26 cellular contexts compared by ENCODE assay signal in the genomic region with DNA sequence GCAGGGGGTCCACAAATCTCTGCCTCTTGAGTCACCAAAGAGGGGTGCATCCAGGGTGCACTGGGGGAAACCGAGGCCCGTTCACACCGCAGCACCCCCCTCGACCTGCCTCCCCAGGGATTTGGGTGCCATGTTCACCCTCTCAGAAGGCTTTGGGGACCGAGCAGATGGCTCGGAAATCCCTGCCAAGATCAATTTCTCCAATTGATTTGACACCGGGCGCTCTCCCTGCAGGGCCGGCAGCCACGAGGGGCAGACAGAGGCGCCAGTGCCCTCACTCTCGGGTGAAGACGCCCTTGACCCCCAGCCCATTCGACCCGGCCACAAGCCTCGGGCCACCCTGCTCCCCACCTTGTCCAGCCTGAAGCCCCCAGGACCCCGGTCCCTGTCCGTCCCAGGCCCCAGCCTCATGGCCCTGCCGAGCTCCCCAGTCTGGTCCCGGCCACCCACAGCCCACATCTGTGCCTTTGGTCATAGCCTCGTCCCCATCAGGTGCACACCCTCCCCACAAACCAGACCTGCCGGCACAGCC. TPM values are rescaled to one million over a fixed set of nuclear protein-coding genes. Genes with fewer than 3 reads are reported as not detected.
DNase-seq lines count a peak whose midpoint lies in the region; ATAC-seq, FAIRE-seq and TF ChIP-seq lines count a peak whose summit lies in the region.
"Had no signal": no experiment of that assay in that cellular context is flagged by ENCODE, and none has a peak within 500 bp of the region (broad histone marks: within the 10 kb centered on the region; RNA-seq: fewer than 3 reads in every experiment).

No MANE protein-coding gene starts in this region.

- TF ChIP-seq CTCF in Caco-2 (IDR thresholded peaks at IDR 0.05; ENCODE audit: insufficient read depth in 1 of 2, low read depth in 1 of 2, low read length in 1 of 2, severe bottlenecking in 1 of 2, unreplicated experiment in 1 of 2), result no peak
- no peak for TF ChIP-seq CTCF in RWPE1 (conservative IDR thresholded peaks at IDR 0.05; ENCODE audit: low read depth)
- no peak for TF ChIP-seq CTCF in H1 (IDR thresholded peaks at IDR 0.05; ENCODE audit: control extremely low read depth in 1 of 3, insufficient read depth in 1 of 3, low read depth in 1 of 3, low read length in 3 of 3)

- H2BK5ac ChIP-seq in H1 (ENCODE audit: low read depth, low read length), result no peak overlapping the region

- no peaks in the 10 kb centered on the region for H3K23me2 ChIP-seq in H1 (ENCODE audit: low read depth, low read length)

- H3K23ac ChIP-seq in H1 (ENCODE audit: insufficient read length), result no peak overlapping the region

- H3K4me1 ChIP-seq in Caco-2 (peaks cover 24% of the 10 kb centered on the region), H1 (replicated peaks in 1 of 4; ENCODE audit: control insufficient read depth in 3 of 4, insufficient read depth in 4 of 4, low read length in 3 of 4) (no peaks in the 10 kb centered on the region; a peak in 2 of 7 replicates)
- H3K4me1 ChIP-seq: SJSA1 had no signal

- no peak for FAIRE-seq in H1 (lab: Jason Lieb, UNC)
- FAIRE-seq: GM12891, K562 had no signal

- no peak overlapping the region for H4K5ac ChIP-seq in H1 (ENCODE audit: insufficient read length, low read depth, low read length)

- BruUV-seq in Caco-2 (replicated peaks; lab: Mats Ljungman, UMichigan), result no TSS peak

- H2BK120ac ChIP-seq in H1 (replicated peaks; ENCODE audit: low read depth, low read length), result no peak overlapping the region

- H3K9me3 ChIP-seq in Caco-2 (peaks cover 3% of the 10 kb centered on the region; the same call in 1 of the 2 replicates), H1 (ENCODE audit: insufficient read depth in 2 of 2, low read depth in 1 of 2, low read length in 1 of 2) (peaks cover 4 to 7% of the 10 kb centered on the region in 2 experiments; a peak in 3 of 4 replicates)
- H3K9me3 ChIP-seq: SJSA1 had no signal

- no peak overlapping the region for H3K4ac ChIP-seq in H1 (replicated peaks; ENCODE audit: insufficient read length, low read depth, low read length)

- no peaks in the 10 kb centered on the region for H3K79me2 ChIP-seq in H1 (ENCODE audit: control insufficient read depth in 1 of 2, insufficient read depth in 2 of 2, low read length in 2 of 2)

- no peak for ATAC-seq in HG03469 (IDR thresholded peaks at IDR 0.05; ENCODE audit: unreplicated experiment)
- ATAC-seq: Right ventricle myocardium inferior had no signal

- H3K27me3 Mint-ChIP-seq in Caco-2 (ENCODE audit: insufficient read depth, unreplicated experiment), result no peaks in the 10 kb centered on the region

- no peak for TF ChIP-seq EP300 in H1 (IDR thresholded peaks at IDR 0.05; ENCODE audit: borderline replicate concordance in 1 of 2, low read depth in 2 of 2, low read length in 2 of 2)

- H4K20me1 ChIP-seq in H1 (replicated peaks in 1 of 2; ENCODE audit: control insufficient read depth in 1 of 2, insufficient read depth in 2 of 2, low read length in 2 of 2), result peaks cover 0 to 2% of the 10 kb centered on the region in 2 experiments

- H3K27me3 ChIP-seq in Caco-2 (replicated peaks; ENCODE audit: control insufficient read depth, insufficient read depth, low read length), result no peaks in the 10 kb centered on the region
- H3K27me3 ChIP-seq in H1 (replicated peaks in 1 of 4; ENCODE audit: control insufficient read depth in 3 of 4, extremely low read depth in 1 of 4, insufficient read depth in 3 of 4, low read length in 3 of 4), result no peaks in the 10 kb centered on the region

- H4K91ac ChIP-seq in H1 (replicated peaks; ENCODE audit: insufficient read length, low read length), result no peak overlapping the region

- H3K9me3 Mint-ChIP-seq in Caco-2 (ENCODE audit: unreplicated experiment), result peaks cover 9% of the 10 kb centered on the region

- DNase-seq in Caco-2 (no peak), RWPE1 (ENCODE audit: low spot score) (no peak), H1 (ENCODE audit: low read depth in 1 of 2, low spot score in 2 of 2) (no peak), retina (peak; percentile 71), substantia nigra (lab: John Stamatoyannopoulos, UW) (no peak)
- DNase-seq in activated CD4-positive, alpha-beta T cell treated with anti-CD3 and anti-CD28 coated beads for 1 hour, result no peak
- DNase-seq: CD4-positive, alpha-beta T cell; MM.1S; NCI-H1092; NCI-H1436; NCI-H187 treated with DMSO at 0.1 percent for 48 hours; NCI-H2107; NK-92 treated with Interleukin-12 subunit alpha and Interleukin-12 subunit beta, amount 100 ng/mL, for 24 hours; Peyer's patch had no signal

- no peak overlapping the region for H3K4me2 ChIP-seq in H1 (ENCODE audit: insufficient read depth in 1 of 2, low read depth in 2 of 2, low read length in 2 of 2)
- H3K4me2 ChIP-seq: GM23338 had no signal

- no peak overlapping the region for H2BK12ac ChIP-seq in H1 (ENCODE audit: low read depth, low read length)

- peaks cover 6% of the 10 kb centered on the region for H3K4me1 Mint-ChIP-seq in Caco-2 (ENCODE audit: low read depth, unreplicated experiment)

- no peak overlapping the region for H2AFZ ChIP-seq in H1 (ENCODE audit: low read length)
- H2AFZ ChIP-seq: GM23338 had no signal

- H3K9ac ChIP-seq in H1 (replicated peaks in 1 of 4; ENCODE audit: extremely low read depth in 1 of 4, low read depth in 3 of 4, low read length in 3 of 4), result no peak overlapping the region

- no peaks in the 10 kb centered on the region for H3K36me3 ChIP-seq in Caco-2 (ENCODE audit: control insufficient read depth, insufficient read depth, low read length)
- no peaks in the 10 kb centered on the region for H3K36me3 ChIP-seq in H1 (ENCODE audit: control insufficient read depth in 2 of 4, insufficient read depth in 4 of 4, low read length in 3 of 4)
- H3K36me3 ChIP-seq: Peyer's patch, SJSA1 had no signal

- no peak for TF ChIP-seq POLR2A in H1 (IDR thresholded peaks at IDR 0.05; ENCODE audit: control extremely low read depth in 1 of 2, low read depth in 2 of 2, low read length in 2 of 2)

- H3K27ac ChIP-seq in RWPE1, result peak overlapping the region; percentile 95
- no peak overlapping the region for H3K27ac ChIP-seq in H1 (ENCODE audit: low read depth, low read length)
- no peak overlapping the region for H3K27ac ChIP-seq in substantia nigra (ENCODE audit: low read depth, low read length, poor library complexity, severe bottlenecking)
- H3K27ac ChIP-seq: Peyer's patch, SJSA1 had no signal

- H3K4me3 Mint-ChIP-seq in Caco-2 (ENCODE audit: unreplicated experiment), result peak overlapping the region; percentile 59
- H3K4me3 Mint-ChIP-seq: CD4-positive, alpha-beta T cell; GM23338 had no signal

- CTCF ChIA-PET in Caco-2 (lab: Charles Lee), result no interaction called here
- CTCF ChIA-PET in RWPE1 (lab: Yijun Ruan, JAX), result no interaction called here
- CTCF ChIA-PET in H1 (lab: Charles Lee; ENCODE audit: partially characterized antibody), result interaction anchor here (1.3 kb wide), 1 partner anchor 22 kb away, joined by 3 read pairs; no protein-coding TSS in a partner anchor

- intact Hi-C loops in Caco-2 (cut with micrococcal nuclease; ENCODE audit: unreplicated experiment), result no loop called here

- H2BK20ac ChIP-seq in H1 (ENCODE audit: low read length), result no peak overlapping the region

- no peaks in the 10 kb centered on the region for H3K79me1 ChIP-seq in H1 (ENCODE audit: low read depth, low read length)

- H3K27ac Mint-ChIP-seq in Caco-2 (ENCODE audit: unreplicated experiment), result peak overlapping the region; percentile 64
- H3K27ac Mint-ChIP-seq: CD4-positive, alpha-beta T cell; GM23338 had no signal

- H2AK5ac ChIP-seq in H1 (ENCODE audit: low read depth, low read length), result no peak overlapping the region

- no peak overlapping the region for H3K4me3 ChIP-seq in Caco-2 (ENCODE audit: low read depth, low read length)
- H3K4me3 ChIP-seq in H1 (ENCODE audit: extremely low read depth in 1 of 4, insufficient read depth in 2 of 4, low read depth in 3 of 4, low read length in 4 of 4), result no peak overlapping the region
- H3K4me3 ChIP-seq: GM23338, K562, Peyer's patch, SJSA1 had no signal

- H3K56ac ChIP-seq in H1 (replicated peaks; ENCODE audit: insufficient read length, low read depth, low read length), result no peak overlapping the region

- TF ChIP-seq RAD21 in H1 (IDR thresholded peaks at IDR 0.05 in 1 of 2, conservative IDR thresholded peaks at IDR 0.05 in 1 of 2; ENCODE audit: low read depth in 2 of 2, low read length in 2 of 2), result no peak

- POLR2A ChIA-PET in Caco-2 (lab: Charles Lee), result no interaction called here
- POLR2A ChIA-PET in RWPE1 (lab: Yijun Ruan, JAX; ENCODE audit: low non-redundant PET), result interaction anchor here (0.5 kb wide), 1 partner anchor 294 kb away, joined by 3 read pairs; a partner anchor contains a TSS
- POLR2A ChIA-PET in H1 (lab: Charles Lee; ENCODE audit: partially characterized antibody), result no interaction called here

- H2BK15ac ChIP-seq in H1 (ENCODE audit: low read length), result no peak overlapping the region

- no peak overlapping the region for H3K18ac ChIP-seq in H1 (ENCODE audit: extremely low read depth, low read length)

- H4K8ac ChIP-seq in H1 (ENCODE audit: extremely low read depth, insufficient read depth, low read length), result peak overlapping the region; percentile 16; the same call in 1 of the 2 replicates

- no peaks in the 10 kb centered on the region for H3K36me3 Mint-ChIP-seq in Caco-2 (ENCODE audit: insufficient read depth, unreplicated experiment)

- WGBS in H1 (ENCODE audit: extremely low coverage in 1 of 2, insufficient coverage in 1 of 2, insufficient read length in 1 of 2, insufficient replicate concordance in 2 of 2, low coverage in 1 of 2, low lambda C conversion rate in 2 of 2, missing lambda C conversion rate in 1 of 2), 2 experiments, result 93% methylated on average over 19 of the region's 22 CpGs; no CpG with 5 or more reads in 1 of the 2 experiments

- no peak overlapping the region for H3K14ac ChIP-seq in H1 (ENCODE audit: insufficient read length)

RNA-seq across cellular contexts. Expression of a gene that starts 9.3 kb away (rescaled TPM):
- 0.23 and 0.30 TPM in 2 replicates for total RNA-seq in Caco-2 (2022)
- total RNA-seq in H1 (2021; fragmentation: NEBNext Ultra II Directional; extraction: Animal tissue kit (Norgen Biotek cat#: 25700)), result 0.31 and 0.56 TPM in 2 replicates
- polyA plus RNA-seq in H1 (2011; rRNA removed), result 0.60 and 0.61 TPM in 2 replicates
- polyA plus RNA-seq in H1 (2011; cell fraction: cytosol; rRNA removed), result 0.69 TPM
- polyA plus RNA-seq in H1 (2011; cell fraction: nucleus; rRNA removed), result 1.4 TPM
- 0.27 to 0.40 TPM (median 0.28 TPM) in 3 of 4 replicates, not detected in the other for polyA plus RNA-seq in H1 (2012, experiment 1 of 2)
- polyA plus RNA-seq in H1 (2012, experiment 2 of 2), result 0.42 TPM
- 0.45 TPM for polyA plus RNA-seq in H1 (2013, experiment 1 of 2)
- 0.53 TPM for polyA plus RNA-seq in H1 (2013, experiment 2 of 2)
- polyA minus RNA-seq in H1 (2011; rRNA and poly(A)+ RNA removed), result 0.13 TPM in 1 of 2 replicates, not detected in the other
- polyA minus RNA-seq in H1 (2011; cell fraction: cytosol; rRNA and poly(A)+ RNA removed), result not detected
- 0.80 TPM for polyA minus RNA-seq in H1 (2011; cell fraction: nucleus; rRNA and poly(A)+ RNA removed)
- total RNA-seq: A673; CD4-positive, alpha-beta T cell; G401; K562; SJSA1; T-helper 1 cell treated with Interleukin-12 subunit alpha and Interleukin-12 subunit beta and Interleukin-4 antibody, amounts not matched to agents 30 ng/mL and 1 ng/mL, for 36 hours had no signal
- polyA plus RNA-seq: BJ, K562 had no signal

RNA-seq across cellular contexts. Expression of a gene that starts 14.2 kb away (rescaled TPM):
- not detected in 2 replicates for total RNA-seq in Caco-2 (2022)
- not detected in 2 replicates for total RNA-seq in H1 (2021; fragmentation: NEBNext Ultra II Directional; extraction: Animal tissue kit (Norgen Biotek cat#: 25700))
- not detected in 2 replicates for polyA plus RNA-seq in H1 (2011; rRNA removed)
- not detected for polyA plus RNA-seq in H1 (2011; cell fraction: cytosol; rRNA removed)
- 0.06 TPM for polyA plus RNA-seq in H1 (2011; cell fraction: nucleus; rRNA removed)
- 0.19 TPM in 1 of 4 replicates, not detected in the others for polyA plus RNA-seq in H1 (2012, experiment 1 of 2)
- not detected for polyA plus RNA-seq in H1 (2012, experiment 2 of 2)
- not detected for polyA plus RNA-seq in H1 (2013, experiment 1 of 2)
- polyA plus RNA-seq in H1 (2013, experiment 2 of 2), result not detected
- not detected in 2 replicates for polyA minus RNA-seq in H1 (2011; rRNA and poly(A)+ RNA removed)
- polyA minus RNA-seq in H1 (2011; cell fraction: cytosol; rRNA and poly(A)+ RNA removed), result not detected
- polyA minus RNA-seq in H1 (2011; cell fraction: nucleus; rRNA and poly(A)+ RNA removed), result not detected
- total RNA-seq: A673; CD4-positive, alpha-beta T cell; GM23338; K562; LHCN-M2; NCI-H460; Peyer's patch; SJSA1; T-helper 1 cell treated with Interleukin-12 subunit alpha and Interleukin-12 subunit beta and Interleukin-4 antibody, amounts not matched to agents 30 ng/mL and 1 ng/mL, for 36 hours had no signal
- polyA plus RNA-seq: BJ, GM23338, K562 had no signal
